21 cellular contexts compared by ENCODE assay signal in the genomic region with DNA sequence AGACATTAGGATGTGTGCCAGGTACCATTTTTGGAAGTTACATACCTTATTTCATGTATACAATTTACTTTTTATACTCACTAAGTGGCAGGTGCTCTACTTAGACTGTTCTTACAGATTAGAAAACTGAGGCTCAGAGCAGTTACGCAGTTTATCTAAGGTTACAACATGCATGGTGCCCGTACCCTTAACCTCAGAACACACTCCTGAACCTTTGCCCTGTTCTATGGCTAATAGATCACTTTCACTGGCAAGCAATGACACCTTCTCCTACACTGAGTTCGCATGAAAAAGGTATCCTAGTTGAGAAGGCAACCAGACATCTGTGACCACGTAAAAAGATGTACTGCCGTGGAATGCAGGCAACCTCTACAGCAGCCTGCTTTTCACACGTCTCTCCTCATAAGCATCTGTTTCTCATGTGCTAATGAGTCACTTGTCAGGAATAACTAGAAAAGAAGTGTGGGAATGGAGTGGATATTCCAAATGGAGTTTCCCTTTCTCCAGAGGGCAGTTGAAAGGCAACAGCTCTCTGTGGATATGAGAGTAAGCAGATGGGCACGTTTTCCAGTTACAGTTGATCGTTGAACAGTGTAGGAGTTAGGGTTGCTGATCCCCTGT.
DNase-seq lines count a peak whose midpoint lies in the region; ATAC-seq and TF ChIP-seq lines count a peak whose summit lies in the region.
"Had no signal": no experiment of that assay in that cellular context is flagged by ENCODE, and none has a peak within 500 bp of the region (broad histone marks: within the 10 kb centered on the region; RNA-seq: fewer than 3 reads in every experiment).

No MANE protein-coding gene starts in this region.

- no peak for ATAC-seq in HG03521 (IDR thresholded peaks at IDR 0.05; ENCODE audit: unreplicated experiment)
- ATAC-seq: CD8-positive, alpha-beta T cell; esophagus mucosa; stimulated activated memory B cell treated with anti-CD40 and anti-IgM and Interleukin-4, amounts not matched to agents 10 μg/mL and 1 μg/mL and 100 μg/mL, for 72 hours; T-helper 17 cell had no signal

- DNase-seq in AG20443 (ENCODE audit: low spot score) (peak; percentile 27), NCI-H69 (lab: John Stamatoyannopoulos, UW) (peak; percentile 21), fibroblast of villous mesenchyme (ENCODE audit: low read depth) (peak; percentile 24), kidney glomerular epithelial cell (lab: John Stamatoyannopoulos, UW) (peak; percentile 22), NCI-H1105 treated with DMSO at 0.1 percent for 48 hours (lab: John Stamatoyannopoulos, UW) (no peak), hepatic stellate cell (ENCODE audit: low spot score) (no peak)
- no peak for DNase-seq in activated naive CD4-positive, alpha-beta T cell treated with anti-CD3 and anti-CD28 coated beads, Interleukin-2, amount 50 U/mL, for 16 hours
- DNase-seq: activated CD8-positive, alpha-beta memory T cell treated with anti-CD3 and anti-CD28 coated beads, Interleukin-2, amount 50 U/mL, for 48 hours; activated effector memory CD4-positive, alpha-beta T cell treated with anti-CD3 and anti-CD28 coated beads, Interleukin-2, amount 50 U/mL, for 16 hours; adrenal gland; CD8-positive, alpha-beta T cell; DMS79; midbrain; NCI-H1436 treated with DMSO at 0.1 percent for 48 hours; NCI-H2171; NCI-H526; T-helper 17 cell had no signal

- H3K4me3 ChIP-seq in fibroblast of villous mesenchyme (ENCODE audit: low read depth, low read length), result no peak overlapping the region
- H3K4me3 ChIP-seq: adrenal gland, neural progenitor cell had no signal

- no peak for TF ChIP-seq CTCF in fibroblast of villous mesenchyme (IDR thresholded peaks at IDR 0.05; ENCODE audit: insufficient read depth, low read depth, low read length)

Comparison
In these comparisons a context has a peak if more than half of its experiments do, and no peak if none do; other contexts are left out.
1. DNase-seq: peak in AG20443 (single experiment), NCI-H69 (single experiment), fibroblast of villous mesenchyme (single experiment) and kidney glomerular epithelial cell (single experiment); none in NCI-H1105 treated with DMSO at 0.1 percent for 48 hours (single experiment), activated naive CD4-positive, alpha-beta T cell treated with anti-CD3 and anti-CD28 coated beads, Interleukin-2, amount 50 U/mL, for 16 hours (single experiment) and hepatic stellate cell (single experiment).